13 cellular contexts compared by ENCODE assay signal in the genomic region with DNA sequence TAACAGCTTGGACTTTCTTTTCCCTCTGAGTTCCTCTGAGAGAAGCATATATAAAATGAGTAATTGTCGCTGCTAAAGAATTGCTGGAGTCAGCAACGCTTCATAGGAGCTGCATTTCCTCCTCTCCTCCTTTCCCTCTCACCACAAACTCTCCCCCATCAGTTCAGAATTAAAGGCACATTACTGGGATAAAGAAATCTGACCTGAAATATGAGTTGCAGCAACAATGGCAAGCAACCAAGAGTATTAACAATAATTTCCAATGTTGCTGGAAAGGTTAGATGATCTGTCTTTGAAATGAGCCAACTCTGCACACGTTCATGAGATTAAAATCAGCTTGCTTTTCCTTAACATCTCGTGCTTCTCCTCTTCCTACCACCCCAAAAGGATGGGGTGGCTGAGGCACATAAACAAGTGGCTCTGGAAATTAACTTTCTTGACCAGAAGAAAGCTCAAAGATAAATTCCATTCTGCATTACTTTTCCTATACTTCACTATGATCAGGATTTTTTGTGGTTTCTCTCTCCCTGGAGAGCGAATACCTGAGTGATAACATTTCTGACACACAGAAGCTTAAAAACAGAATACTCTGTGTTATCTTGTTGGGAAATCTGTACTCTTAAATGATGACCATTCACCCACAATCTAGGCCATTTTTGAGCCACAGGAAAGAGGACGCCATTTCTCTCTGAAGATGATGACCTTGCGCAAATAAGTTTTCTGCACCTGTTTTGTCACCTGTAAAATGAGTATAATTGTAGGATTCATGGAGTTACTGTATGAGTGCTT.
DNase-seq lines count a peak whose midpoint lies in the region; ATAC-seq and TF ChIP-seq lines count a peak whose summit lies in the region.
"Had no signal": no experiment of that assay in that cellular context is flagged by ENCODE, and none has a peak within 500 bp of the region (broad histone marks: within the 10 kb centered on the region; RNA-seq: fewer than 3 reads in every experiment).

No MANE protein-coding gene starts in this region.

- H3K9ac ChIP-seq in PC-3 (ENCODE audit: low read length) (no peak overlapping the region), parathyroid adenoma (no peak overlapping the region)

- no peaks in the 10 kb centered on the region for H3F3A ChIP-seq in PC-3 (ENCODE audit: low read length, unreplicated experiment)

- POLR2A ChIA-PET in PC-3 (lab: Charles Lee; ENCODE audit: unreplicated experiment): interaction anchor here (1.1 kb wide), 1 partner anchor 176 kb away, joined by 11 read pairs; no protein-coding TSS in a partner anchor

- H2AFZ ChIP-seq in PC-3 (ENCODE audit: low read length) (peak overlapping the region; percentile 31; the same call in 1 of the 2 replicates), parathyroid adenoma (peak overlapping the region; percentile 64)

- intact Hi-C loops in PC-3 (cut with micrococcal nuclease): loop anchor here (5.0 kb wide), 2 partner anchors 63 to 92 kb away; partner anchors contain the start of gene TGFBR3

- ATAC-seq in PC-3 (peak; percentile 90), HG02588 (IDR thresholded peaks at IDR 0.05; ENCODE audit: unreplicated experiment) (no peak)

- peak; percentile 63 for DNase-seq in AG09309 (ENCODE audit: low read depth)
- DNase-seq in PC-3: peak; percentile 77
- peak; percentile 84 for DNase-seq in fibroblast of mammary gland (ENCODE audit: low read depth)
- DNase-seq in NCI-H146 treated with DMSO at 0.1 percent for 48 hours (lab: John Stamatoyannopoulos, UW; ENCODE audit: unreplicated experiment): no peak
- no peak for DNase-seq in HuH-7.5 (ENCODE audit: low spot score)
- DNase-seq in T-helper 2 cell: no peak
- DNase-seq: activated CD4-positive, alpha-beta T cell treated with anti-CD3 and anti-CD28 coated beads, Interleukin-2, amount 50 U/mL, for 1 hour; activated naive CD4-positive, alpha-beta T cell treated with anti-CD3 and anti-CD28 coated beads for 36 hours; endodermal cell; right lobe of liver had no signal

- H3K4me1 ChIP-seq in PC-3 (ENCODE audit: insufficient read depth, low read length): peaks cover 28% of the 10 kb centered on the region
- H3K4me1 ChIP-seq in parathyroid adenoma: peaks cover 9% of the 10 kb centered on the region

- H4K20me1 ChIP-seq in PC-3 (ENCODE audit: low read length): no peaks in the 10 kb centered on the region
- H4K20me1 ChIP-seq: BLaER1 treated with 17β-estradiol and CSF1 and Interleukin-3, amounts not matched to agents 10 nM and 100 nM had no signal

- H3K36me3 ChIP-seq in PC-3 (ENCODE audit: low read depth, low read length): no peaks in the 10 kb centered on the region
- no peaks in the 10 kb centered on the region for H3K36me3 ChIP-seq in parathyroid adenoma (ENCODE audit: control insufficient read depth, insufficient read depth, low read length)
- H3K36me3 ChIP-seq: right lobe of liver had no signal

- H3K79me2 ChIP-seq in PC-3 (ENCODE audit: low read length): no peaks in the 10 kb centered on the region
- no peaks in the 10 kb centered on the region for H3K79me2 ChIP-seq in parathyroid adenoma

- H3K27me3 ChIP-seq in PC-3 (ENCODE audit: low read length) (no peaks in the 10 kb centered on the region), parathyroid adenoma (ENCODE audit: control insufficient read depth, insufficient read depth, low read length) (no peaks in the 10 kb centered on the region)
- H3K27me3 ChIP-seq: BLaER1 treated with 17β-estradiol and CSF1 and Interleukin-3, amounts not matched to agents 10 nM and 100 nM; right lobe of liver had no signal

- TF ChIP-seq CTCF in AG09309 (IDR thresholded peaks at IDR 0.05; ENCODE audit: control insufficient read depth, insufficient read depth, low read depth, low read length, missing control alignments) (no peak), PC-3 (conservative IDR thresholded peaks at IDR 0.05; ENCODE audit: low read depth, low read length) (no peak), fibroblast of mammary gland (conservative IDR thresholded peaks at IDR 0.05; ENCODE audit: control insufficient read depth, insufficient read depth, low read depth, low read length) (no peak), parathyroid adenoma (IDR thresholded peaks at IDR 0.05) (no peak)

- CTCF ChIA-PET in PC-3 (lab: Charles Lee): no interaction called here

- BruUV-seq in PC-3 (replicated peaks; lab: Mats Ljungman, UMichigan): no TSS peak

- H3K9me3 ChIP-seq in PC-3 (ENCODE audit: low read length): no peaks in the 10 kb centered on the region
- H3K9me3 ChIP-seq in parathyroid adenoma (ENCODE audit: control insufficient read depth, low read length): no peaks in the 10 kb centered on the region
- H3K9me3 ChIP-seq: right lobe of liver had no signal

- peak overlapping the region; percentile 27 for H3K27ac ChIP-seq in PC-3 (ENCODE audit: low read length)
- peak overlapping the region; percentile 89 for H3K27ac ChIP-seq in parathyroid adenoma
- H3K27ac ChIP-seq: right lobe of liver had no signal

- no peaks in the 10 kb centered on the region for H3K9me2 ChIP-seq in PC-3 (replicated peaks; ENCODE audit: low read length)

- H3K4me3 ChIP-seq in AG09309 (ENCODE audit: control insufficient read depth, low read depth, low read length) (no peak overlapping the region), PC-3 (ENCODE audit: low read length) (peak overlapping the region; percentile 16; the same call in 1 of the 2 replicates), fibroblast of mammary gland (ENCODE audit: control insufficient read depth, low read depth, low read length) (no peak overlapping the region), parathyroid adenoma (ENCODE audit: low read depth, low read length) (peak overlapping the region; percentile 2)
- H3K4me3 ChIP-seq: BLaER1 treated with 17β-estradiol and CSF1 and Interleukin-3, amounts not matched to agents 10 nM and 100 nM; right lobe of liver had no signal

- H3K4me2 ChIP-seq in PC-3 (ENCODE audit: low read length): peak overlapping the region; percentile 65
- H3K4me2 ChIP-seq in parathyroid adenoma (ENCODE audit: low read length): peak overlapping the region; percentile 33

Comparison
In these comparisons a context has a peak if more than half of its experiments do, and no peak if none do; other contexts are left out.
1. DNase-seq: peak in AG09309 (single experiment), PC-3 (single experiment) and fibroblast of mammary gland (single experiment); none in NCI-H146 treated with DMSO at 0.1 percent for 48 hours (single experiment), HuH-7.5 (single experiment) and T-helper 2 cell (0 of 5).
2. H3K4me3 ChIP-seq: peak in PC-3 (single experiment) and parathyroid adenoma (single experiment); none in AG09309 (single experiment) and fibroblast of mammary gland (single experiment).